In genomic region chr1:1434812-1435093, GRCh38 we compare ENCODE assay signal across 9 cellular contexts. TPM values are rescaled to one million over a fixed set of nuclear protein-coding genes. Genes with fewer than 3 reads are reported as not detected.
A peak's percentile ranks its signal among the peaks of the same experiment; 100 is the strongest.
DNase-seq lines count a peak whose midpoint lies in the region; ATAC-seq and TF ChIP-seq lines count a peak whose summit lies in the region.
"Had no signal": no experiment of that assay in that cellular context is flagged by ENCODE, and none has a peak within 500 bp of the region (broad histone marks: within the 10 kb centered on the region; RNA-seq: fewer than 3 reads in every experiment).

No MANE protein-coding gene starts in this region.

- peaks cover 7% of the 10 kb centered on the region; the same call in 1 of the 2 replicates for H3K27me3 ChIP-seq in HUES6 (ENCODE audit: control insufficient read depth, insufficient read depth, low read length)
- no peaks in the 10 kb centered on the region for H3K27me3 ChIP-seq in dorsolateral prefrontal cortex

- DNase-seq in AG08396 (ENCODE audit: low spot score) = peak; percentile 18
- DNase-seq in dorsolateral prefrontal cortex = no peak
- DNase-seq in nephron progenitor cell = no peak
- DNase-seq in nucleus accumbens (lab: John Stamatoyannopoulos, UW) = no peak
- no peak for DNase-seq in NCI-H2196 treated with DMSO at 0.1 percent for 48 hours (lab: John Stamatoyannopoulos, UW; ENCODE audit: unreplicated experiment)
- no peak for DNase-seq in DMS53 (lab: John Stamatoyannopoulos, UW)

- H3K4me3 ChIP-seq in HUES6 (ENCODE audit: low read depth, low read length) (peak overlapping the region; percentile 62), dorsolateral prefrontal cortex (peak overlapping the region in 55 of 59 donors; percentile 3 to 82 (median 66))

- ATAC-seq in GM18907 (IDR thresholded peaks at IDR 0.05; ENCODE audit: unreplicated experiment) = no peak

- no peaks in the 10 kb centered on the region for H3K9me3 Mint-ChIP-seq in nephron progenitor cell
- H3K9me3 Mint-ChIP-seq: activated CD4-positive, alpha-beta T cell treated with anti-CD3 and anti-CD28 coated beads, Interleukin-2, amount 10 ng/mL, durations not matched to agents 7 days and 5 days had no signal

- TF ChIP-seq CTCF in dorsolateral prefrontal cortex (IDR thresholded peaks at IDR 0.05 in 54 of 56, conservative IDR thresholded peaks at IDR 0.05 in 2 of 56; ENCODE audit: low read depth in 1 of 56, partially characterized antibody in 56 of 56) = no peak
- TF ChIP-seq CTCF in nephron progenitor cell (IDR thresholded peaks at IDR 0.05) = no peak

- peak overlapping the region; percentile 84; the same call in 1 of the 2 replicates for H3K27ac ChIP-seq in HUES6 (ENCODE audit: low read depth, low read length)
- H3K27ac ChIP-seq in dorsolateral prefrontal cortex = peak overlapping the region; percentile 78 to 100 (median 97)

- H3K27me3 Mint-ChIP-seq in nephron progenitor cell (ENCODE audit: low read depth, poor library complexity) = no peaks in the 10 kb centered on the region

- intact Hi-C loops in dorsolateral prefrontal cortex (cut with DNase I) = loop anchor here in 1 of 2 donors (1.0 to 5.0 kb wide), 2 partner anchors 8 to 32 kb away; no protein-coding TSS in a partner anchor

- peaks cover 61% of the 10 kb centered on the region for H3K4me1 ChIP-seq in HUES6 (ENCODE audit: control insufficient read depth, insufficient read depth, low read length)

- peaks cover 44% of the 10 kb centered on the region for H3K4me1 Mint-ChIP-seq in nephron progenitor cell

- no peaks in the 10 kb centered on the region for H3K9me3 ChIP-seq in HUES6 (ENCODE audit: control insufficient read depth, insufficient read depth, low read depth, low read length)

- peak overlapping the region; percentile 87 for H3K9ac ChIP-seq in HUES6 (ENCODE audit: low read length)

- peak overlapping the region; percentile 77 for H3K4me3 Mint-ChIP-seq in nephron progenitor cell
- H3K4me3 Mint-ChIP-seq: activated CD4-positive, alpha-beta T cell treated with anti-CD3 and anti-CD28 coated beads, Interleukin-2, amount 10 ng/mL, durations not matched to agents 7 days and 5 days had no signal

- peak overlapping the region; percentile 90 for H3K27ac Mint-ChIP-seq in nephron progenitor cell
- H3K27ac Mint-ChIP-seq: activated CD4-positive, alpha-beta T cell treated with anti-CD3 and anti-CD28 coated beads, Interleukin-2, amount 10 ng/mL, durations not matched to agents 7 days and 5 days had no signal

- H3K36me3 ChIP-seq in HUES6 (ENCODE audit: control insufficient read depth, insufficient read depth, low read length) = no peaks in the 10 kb centered on the region; the same call in 1 of the 2 replicates

- no peaks in the 10 kb centered on the region for H3K36me3 Mint-ChIP-seq in nephron progenitor cell (ENCODE audit: low read depth)

RNA-seq across cellular contexts. Expression of gene VWA1, which starts 0.7 kb away (rescaled TPM):
- total RNA-seq in dorsolateral prefrontal cortex = 100 to 1,000 TPM in 33 of 120 experiments, 10 to 100 TPM in 87; 27.4 to 258 (median 73.3) TPM

RNA-seq across cellular contexts. Expression of gene ANKRD65, which starts 13.7 kb away (rescaled TPM):
- 10 to 100 TPM in 118 of 120 experiments, 1 to 10 TPM in 2; 4.0 to 63.5 (median 26.5) TPM for total RNA-seq in dorsolateral prefrontal cortex
- total RNA-seq: activated CD4-positive, alpha-beta T cell treated with anti-CD3 and anti-CD28 coated beads, Interleukin-2, amount 10 ng/mL, durations not matched to agents 7 days and 5 days had no signal

RNA-seq across cellular contexts. Expression of gene ATAD3C, which starts 14.7 kb away (rescaled TPM):
- total RNA-seq in dorsolateral prefrontal cortex = 10 to 100 TPM in 10 of 120 experiments, 1 to 10 TPM in 109, under 1 TPM in 1; 0.94 to 16.5 (median 3.5) TPM

RNA-seq across cellular contexts. Expression of gene MRPL20, which starts 27.7 kb away (rescaled TPM):
- 100 to 1,000 TPM in 12 of 120 experiments, 10 to 100 TPM in 108; 56.0 to 114 (median 86.3) TPM for total RNA-seq in dorsolateral prefrontal cortex

RNA-seq across cellular contexts. Expression of gene CCNL2, which starts 35.6 kb away (rescaled TPM):
- 100 to 1,000 TPM; 111 to 235 (median 165) TPM for total RNA-seq in dorsolateral prefrontal cortex
